8 cellular contexts compared by ENCODE assay signal in genomic region chr14:50823763-50824636, GRCh38. TPM values are rescaled to one million over a fixed set of nuclear protein-coding genes. Genes with fewer than 3 reads are reported as not detected.
DNase-seq lines count a peak whose midpoint lies in the region; ATAC-seq, FAIRE-seq and TF ChIP-seq lines count a peak whose summit lies in the region.

No MANE protein-coding gene starts in this region.

- in situ Hi-C loops in KBM-7 (cut with MboI; ENCODE audit: low pct_unique_long_range_greater_than_20kb, low sequenced_read_pairs) = no loop called here

- no peaks in the 10 kb centered on the region for H4K20me1 ChIP-seq in keratinocyte (ENCODE audit: control insufficient read depth, extremely low read depth, insufficient read depth, low read length)

- H3K9ac ChIP-seq in keratinocyte (ENCODE audit: control insufficient read depth, extremely low read depth, insufficient read depth, low read length) = no peak overlapping the region

- no peaks in the 10 kb centered on the region for H3K9me3 ChIP-seq in keratinocyte (ENCODE audit: control insufficient read depth, low read depth, low read length)

- peaks cover 37% of the 10 kb centered on the region for H3K4me1 ChIP-seq in keratinocyte (ENCODE audit: control insufficient read depth, extremely low read depth, insufficient read depth, low read length)

- peaks cover 63% of the 10 kb centered on the region for H3K79me2 ChIP-seq in keratinocyte (ENCODE audit: control insufficient read depth, insufficient read depth, low read length)

- peaks cover 2% of the 10 kb centered on the region for H3K9me1 ChIP-seq in keratinocyte (ENCODE audit: control insufficient read depth, extremely low read depth, insufficient read depth, low read length)

- dilution Hi-C loops in keratinocyte (cut with MboI; ENCODE audit: extremely low pct_ligation_motif_present, low sequenced_read_pairs) = no loop called here

- H3K27me3 ChIP-seq in keratinocyte (ENCODE audit: control insufficient read depth, extremely low read depth, insufficient read depth, low read length) = no peaks in the 10 kb centered on the region

- FAIRE-seq in keratinocyte (lab: Jason Lieb, UNC) = peak; percentile 5

- H2AFZ ChIP-seq in keratinocyte (ENCODE audit: control insufficient read depth, low read length) = no peak overlapping the region

- TF ChIP-seq POLR2A in GM18505 (IDR thresholded peaks at IDR 0.05; ENCODE audit: borderline replicate concordance, extremely low read depth, insufficient read depth, insufficient read length) = peak; percentile 51

- no peak for TF ChIP-seq CTCF in keratinocyte (optimal IDR thresholded peaks at IDR 0.05 in 1 of 3, IDR thresholded peaks at IDR 0.05 in 1 of 3, conservative IDR thresholded peaks at IDR 0.05 in 1 of 3; ENCODE audit: extremely low read depth in 1 of 3, insufficient read depth in 2 of 3, low read length in 3 of 3)

- ATAC-seq in GM18505 (IDR thresholded peaks at IDR 0.05; ENCODE audit: unreplicated experiment) = peak; percentile 61
- ATAC-seq in GM21528 (IDR thresholded peaks at IDR 0.05; ENCODE audit: low FRiP score, unreplicated experiment) = peak; percentile 68

- peaks cover 0 to 1% of the 10 kb centered on the region in 2 experiments for H3K36me3 ChIP-seq in keratinocyte (ENCODE audit: control insufficient read depth in 2 of 2, extremely low read depth in 1 of 2, insufficient read depth in 2 of 2, low read length in 2 of 2)

- DNase-seq in KBM-7 (peak; percentile 11), keratinocyte (ENCODE audit: low read depth, low spot score) (no peak), NCI-H526 treated with DMSO at 0.1 percent for 48 hours (lab: John Stamatoyannopoulos, UW) (no peak), glomerular visceral epithelial cell (ENCODE audit: extremely low spot score) (no peak), AG20443 (ENCODE audit: low spot score) (no peak), HCEC 1CT (no peak)

- H3K4me3 ChIP-seq in keratinocyte (ENCODE audit: control insufficient read depth in 2 of 3, extremely low read depth in 1 of 3, insufficient read depth in 2 of 3, low read depth in 1 of 3, low read length in 3 of 3) = peak overlapping the region in 1 of 3 experiments; percentile 22

- H3K4me2 ChIP-seq in keratinocyte (ENCODE audit: control insufficient read depth, extremely low read depth, insufficient read depth, low read depth, low read length) = peak overlapping the region; percentile 75

- H3K27ac ChIP-seq in keratinocyte (ENCODE audit: control insufficient read depth, insufficient read depth, low read length) = peak overlapping the region; percentile 48

RNA-seq across cellular contexts. Expression of gene NIN, which starts 7.0 kb away (rescaled TPM):
- polyA plus RNA-seq in keratinocyte = 7.9 to 15.2 TPM (median 13.8 TPM) in 3 replicates
- polyA plus RNA-seq in keratinocyte (2011; ENCODE audit: low read depth) = 38.8 TPM
- polyA plus RNA-seq in keratinocyte (2011; cell fraction: cytosol; rRNA removed) = 7.8 and 9.4 TPM in 2 replicates
- polyA plus RNA-seq in keratinocyte (2011; cell fraction: nucleus; rRNA removed) = 13.2 and 19.2 TPM in 2 replicates
- polyA plus RNA-seq in keratinocyte (2012; ENCODE audit: low replicate concordance) = 9.3 and 17.1 TPM in 2 replicates
- polyA minus RNA-seq in keratinocyte = 19.9 to 34.5 TPM (median 23.6 TPM) in 3 replicates
- polyA minus RNA-seq in keratinocyte (2011; cell fraction: cytosol; rRNA and poly(A)+ RNA removed) = 11.3 TPM
- polyA minus RNA-seq in keratinocyte (2011; cell fraction: nucleus; rRNA and poly(A)+ RNA removed) = 14.9 and 33.0 TPM in 2 replicates

RNA-seq across cellular contexts. Expression of gene ABHD12B, which starts 47.9 kb away (rescaled TPM):
- 0.03 TPM in 1 of 3 replicates, not detected in the others for polyA plus RNA-seq in keratinocyte
- 1.9 TPM for polyA plus RNA-seq in keratinocyte (2011; ENCODE audit: low read depth)
- polyA plus RNA-seq in keratinocyte (2011; cell fraction: cytosol; rRNA removed) = 0.22 TPM in 1 of 2 replicates, not detected in the other
- 0.08 and 0.35 TPM in 2 replicates for polyA plus RNA-seq in keratinocyte (2011; cell fraction: nucleus; rRNA removed)
- polyA plus RNA-seq in keratinocyte (2012; ENCODE audit: low replicate concordance) = 0.68 and 4.2 TPM in 2 replicates
- not detected in 3 replicates for polyA minus RNA-seq in keratinocyte
- not detected for polyA minus RNA-seq in keratinocyte (2011; cell fraction: cytosol; rRNA and poly(A)+ RNA removed)
- polyA minus RNA-seq in keratinocyte (2011; cell fraction: nucleus; rRNA and poly(A)+ RNA removed) = not detected in 2 replicates
